Comparison of ENCODE assay signal across 1 cellular context in genomic region chr19:54102421-54103169, GRCh38.
A peak's percentile ranks its signal among the peaks of the same experiment; 100 is the strongest.
TF ChIP-seq lines count a peak whose summit lies in the region.

TSS of gene NDUFA3 (plus strand) at chr19:54102855. CDS start at chr19:54102879, 24 bp downstream.

TF ChIP-seq in K562, 482 proteins besides CTCF, POLR2A, EP300 and RAD21 (continued from another document):
- TF ChIP-seq AFF1 (IDR thresholded peaks at IDR 0.05; ENCODE audit: low read depth in 1 of 2, partially characterized antibody in 2 of 2), result peak in 1 of 2 experiments; percentile 94
